Comparison of ENCODE assay signal across 19 cellular contexts in genomic region chr10:69358148-69358795, GRCh38. TPM values are rescaled to one million over a fixed set of nuclear protein-coding genes. Genes with fewer than 3 reads are reported as not detected.
DNase-seq lines count a peak whose midpoint lies in the region; ATAC-seq and TF ChIP-seq lines count a peak whose summit lies in the region.
"Had no signal": no experiment of that assay in that cellular context is flagged by ENCODE, and none has a peak within 500 bp of the region (broad histone marks: within the 10 kb centered on the region; RNA-seq: fewer than 3 reads in every experiment).

No MANE protein-coding gene starts in this region.

- peaks cover 86% of the 10 kb centered on the region for H3K79me2 ChIP-seq in osteoblast (ENCODE audit: insufficient read depth, low read length)

- peaks cover 10% of the 10 kb centered on the region for H3K36me3 ChIP-seq in osteoblast (ENCODE audit: insufficient read depth, low read length)

- ATAC-seq in HG02588 (IDR thresholded peaks at IDR 0.05; ENCODE audit: unreplicated experiment) (no peak), HG02763 (IDR thresholded peaks at IDR 0.05; ENCODE audit: unreplicated experiment) (no peak)

- no peak overlapping the region for H2AFZ ChIP-seq in osteoblast (ENCODE audit: low read length)
- H2AFZ ChIP-seq: parathyroid adenoma had no signal

- TF ChIP-seq CTCF in astrocyte of the cerebellum (IDR thresholded peaks at IDR 0.05; ENCODE audit: low read depth, low read length, missing control alignments): peak; percentile 14
- TF ChIP-seq CTCF in osteoblast (IDR thresholded peaks at IDR 0.05; ENCODE audit: extremely low read depth, low read depth, low read length): no peak
- TF ChIP-seq CTCF in endothelial cell (IDR thresholded peaks at IDR 0.05; ENCODE audit: unreplicated experiment): no peak

- H3K4me1 Mint-ChIP-seq in T-helper 2 cell treated with Interferon-gamma antibody and Interleukin-4, amounts not matched to agents 5 μg/mL and 100 μg/mL, for 36 hours (ENCODE audit: low read depth): peaks cover 41% of the 10 kb centered on the region
- H3K4me1 Mint-ChIP-seq in endothelial cell (ENCODE audit: unreplicated experiment): peaks cover 9% of the 10 kb centered on the region

- in situ Hi-C loops in G401 (cut with HindIII; ENCODE audit: low sequenced_read_pairs): no loop called here
- in situ Hi-C loops in astrocyte of the cerebellum (cut with HindIII; ENCODE audit: low sequenced_read_pairs): no loop called here

- H3K9me3 ChIP-seq in osteoblast (ENCODE audit: low read depth, low read length): no peaks in the 10 kb centered on the region

- peaks cover 51% of the 10 kb centered on the region for H3K4me1 ChIP-seq in osteoblast (ENCODE audit: insufficient read depth, low read length)
- H3K4me1 ChIP-seq: parathyroid adenoma had no signal

- H3K27ac ChIP-seq in osteoblast (ENCODE audit: low read depth, low read length): no peak overlapping the region
- H3K27ac ChIP-seq: parathyroid adenoma had no signal

- H3K4me2 ChIP-seq in osteoblast (ENCODE audit: insufficient read depth, low read length): no peak overlapping the region

- H3K27ac Mint-ChIP-seq in T-helper 2 cell treated with Interferon-gamma antibody and Interleukin-4, amounts not matched to agents 5 μg/mL and 100 μg/mL, for 36 hours: peak overlapping the region; percentile 55
- H3K27ac Mint-ChIP-seq in endothelial cell (ENCODE audit: unreplicated experiment): no peak overlapping the region

- peaks cover 39% of the 10 kb centered on the region for H3K36me3 Mint-ChIP-seq in T-helper 2 cell treated with Interferon-gamma antibody and Interleukin-4, amounts not matched to agents 5 μg/mL and 100 μg/mL, for 36 hours (ENCODE audit: low read depth)
- peaks cover 11% of the 10 kb centered on the region for H3K36me3 Mint-ChIP-seq in endothelial cell (ENCODE audit: low read depth, unreplicated experiment)

- DNase-seq in T-helper 2 cell treated with Interferon-gamma antibody and Interleukin-4, amounts not matched to agents 5 μg/mL and 100 μg/mL, for 36 hours (ENCODE audit: low spot score): no peak
- DNase-seq in T-helper 2 cell: no peak
- DNase-seq in G401 (ENCODE audit: low spot score): peak; percentile 27
- DNase-seq in astrocyte of the cerebellum (ENCODE audit: low read depth): no peak
- peak; percentile 25 for DNase-seq in osteoblast (ENCODE audit: insufficient read length, low spot score, missing footprints)
- DNase-seq in endothelial cell (ENCODE audit: low spot score): no peak
- DNase-seq: activated gamma-delta T cell; COR-L47; Karpas-422; NCI-H1417 treated with DMSO at 0.1 percent for 48 hours; NCI-H2227 treated with DMSO at 0.1 percent for 48 hours; SHP77 treated with DMSO at 0.1 percent for 48 hours; stimulated activated CD4-positive, alpha-beta T cell treated with anti-CD3 and anti-CD28 coated beads, Interleukin-12 subunit alpha, Interleukin-12 subunit beta, amount 100 ng/mL, for 4 hours had no signal

- H4K20me1 ChIP-seq in osteoblast (ENCODE audit: insufficient read depth, low read length): peaks cover 26% of the 10 kb centered on the region

- H3K4me3 Mint-ChIP-seq in T-helper 2 cell treated with Interferon-gamma antibody and Interleukin-4, amounts not matched to agents 5 μg/mL and 100 μg/mL, for 36 hours: peak overlapping the region; percentile 18
- no peak overlapping the region for H3K4me3 Mint-ChIP-seq in endothelial cell (ENCODE audit: unreplicated experiment)
- H3K4me3 Mint-ChIP-seq: mesothelial cell of epicardium had no signal

- no peaks in the 10 kb centered on the region for H3K9me3 Mint-ChIP-seq in T-helper 2 cell treated with Interferon-gamma antibody and Interleukin-4, amounts not matched to agents 5 μg/mL and 100 μg/mL, for 36 hours
- H3K9me3 Mint-ChIP-seq in endothelial cell (ENCODE audit: unreplicated experiment): no peaks in the 10 kb centered on the region
- H3K9me3 Mint-ChIP-seq: mesothelial cell of epicardium had no signal

- no peaks in the 10 kb centered on the region for H3K27me3 ChIP-seq in osteoblast (ENCODE audit: insufficient read depth, low read length)

- H3K4me3 ChIP-seq in astrocyte of the cerebellum (ENCODE audit: low read depth, low read length) (no peak overlapping the region), osteoblast (ENCODE audit: insufficient read depth, low read length) (no peak overlapping the region)

- H3K27me3 Mint-ChIP-seq in T-helper 2 cell treated with Interferon-gamma antibody and Interleukin-4, amounts not matched to agents 5 μg/mL and 100 μg/mL, for 36 hours (ENCODE audit: low read depth): no peaks in the 10 kb centered on the region
- peaks cover 8% of the 10 kb centered on the region for H3K27me3 Mint-ChIP-seq in endothelial cell (ENCODE audit: unreplicated experiment)

RNA-seq across cellular contexts. Expression of gene TACR2, which starts 58.4 kb away (rescaled TPM):
- total RNA-seq in G401 (2014; rRNA removed; shearing (Covaris generic)): not detected in 2 replicates
- 0.29 and 0.36 TPM in 2 replicates for total RNA-seq in osteoblast
- not detected for total RNA-seq in endothelial cell (ENCODE audit: unreplicated experiment)
- total RNA-seq: activated CD8-positive, alpha-beta memory T cell treated with anti-CD3 and anti-CD28 coated beads for 36 hours; endothelial cell of umbilical vein; mesothelial cell of epicardium had no signal

Comparison
In these comparisons a context has a peak if more than half of its experiments do, and no peak if none do; other contexts are left out.
1. DNase-seq: peak in G401 (single experiment) and osteoblast (single experiment); none in T-helper 2 cell treated with Interferon-gamma antibody and Interleukin-4, amounts not matched to agents 5 μg/mL and 100 μg/mL, for 36 hours (single experiment), T-helper 2 cell (0 of 5), astrocyte of the cerebellum (single experiment) and endothelial cell (single experiment).